In genomic region chr11:33915521-33915920, GRCh38 we compare ENCODE assay signal across 34 cellular contexts. TPM values are rescaled to one million over a fixed set of nuclear protein-coding genes. Genes with fewer than 3 reads are reported as not detected.
"Had no signal": no experiment of that assay in that cellular context is flagged by ENCODE, and none has a peak within 500 bp of the region (broad histone marks: within the 10 kb centered on the region; RNA-seq: fewer than 3 reads in every experiment).

No MANE protein-coding gene starts in this region.

- H3K27ac Mint-ChIP-seq: activated B cell treated with CpG ODN at 0.5 μM for 24 hours; activated CD4-positive, alpha-beta memory T cell treated with anti-CD3 and anti-CD28 coated beads, Interleukin-2, amount 10 ng/mL, durations not matched to agents 7 days and 5 days; activated CD4-positive, alpha-beta T cell treated with anti-CD3 and anti-CD28 coated beads for 36 hours; activated CD4-positive, alpha-beta T cell treated with anti-CD3 and anti-CD28 coated beads, Interleukin-2, amount 10 ng/mL, durations not matched to agents 7 days and 5 days; activated naive CD4-positive, alpha-beta T cell treated with anti-CD3 and anti-CD28 coated beads, Interleukin-2, amount 10 ng/mL, durations not matched to agents 7 days and 5 days; activated naive CD4-positive, alpha-beta T cell treated with anti-CD3 and anti-CD28 coated beads, Interleukin-2, amount 50 U/mL, for 72 hours; activated naive CD8-positive, alpha-beta T cell treated with anti-CD3 and anti-CD28 coated beads, Interleukin-2, amount 10 ng/mL, durations not matched to agents 7 days and 5 days; activated T-cell treated with anti-CD3 and anti-CD28 coated beads, Interleukin-2, amount 50 U/mL, for 24 hours; activated T-cell treated with anti-CD3 and anti-CD28 coated beads, Interleukin-2, amount 50 U/mL, for 72 hours; T-helper 17 cell; T-helper 2 cell treated with Interferon-gamma antibody and Interleukin-4, amounts not matched to agents 5 μg/mL and 100 μg/mL, for 36 hours had no signal

- H3K36me3 Mint-ChIP-seq: activated naive CD4-positive, alpha-beta T cell treated with anti-CD3 and anti-CD28 coated beads, Interleukin-2, amount 10 ng/mL, durations not matched to agents 7 days and 5 days; brain had no signal

- H3K36me3 ChIP-seq: ascending aorta, breast epithelium, cardiac muscle cell, gastrocnemius medialis, heart left ventricle, WERI-Rb-1 had no signal

- H3K4me1 Mint-ChIP-seq: activated CD4-positive, alpha-beta memory T cell treated with anti-CD3 and anti-CD28 coated beads, Interleukin-2, amount 10 ng/mL, durations not matched to agents 7 days and 5 days; activated CD4-positive, alpha-beta T cell treated with anti-CD3 and anti-CD28 coated beads for 36 hours; activated CD4-positive, alpha-beta T cell treated with anti-CD3 and anti-CD28 coated beads, Interleukin-2, amount 10 ng/mL, durations not matched to agents 7 days and 5 days; activated naive CD4-positive, alpha-beta T cell treated with anti-CD3 and anti-CD28 coated beads, Interleukin-2, amount 10 ng/mL, durations not matched to agents 7 days and 5 days; activated naive CD8-positive, alpha-beta T cell treated with anti-CD3 and anti-CD28 coated beads, Interleukin-2, amount 10 ng/mL, durations not matched to agents 7 days and 5 days; T-helper 17 cell had no signal

- H3K27ac ChIP-seq: ascending aorta, breast epithelium, cardiac muscle cell, coronary artery, gastrocnemius medialis, heart left ventricle, WERI-Rb-1 had no signal

- H3K9me3 ChIP-seq: breast epithelium, gastrocnemius medialis had no signal

- H3K27me3 ChIP-seq: ascending aorta, breast epithelium, cardiac muscle cell, gastrocnemius medialis, heart left ventricle had no signal

- H3K4me3 ChIP-seq: ascending aorta, breast epithelium, cardiac muscle cell, coronary artery, gastrocnemius medialis, heart left ventricle had no signal

- H3K4me3 Mint-ChIP-seq: activated B cell treated with CpG ODN at 0.5 μM for 24 hours; activated CD4-positive, alpha-beta memory T cell treated with anti-CD3 and anti-CD28 coated beads, Interleukin-2, amount 10 ng/mL, durations not matched to agents 7 days and 5 days; activated CD4-positive, alpha-beta T cell treated with anti-CD3 and anti-CD28 coated beads for 36 hours; activated CD4-positive, alpha-beta T cell treated with anti-CD3 and anti-CD28 coated beads, Interleukin-2, amount 10 ng/mL, durations not matched to agents 7 days and 5 days; activated naive CD4-positive, alpha-beta T cell treated with anti-CD3 and anti-CD28 coated beads, Interleukin-2, amount 10 ng/mL, durations not matched to agents 7 days and 5 days; activated naive CD8-positive, alpha-beta T cell treated with anti-CD3 and anti-CD28 coated beads, Interleukin-2, amount 10 ng/mL, durations not matched to agents 7 days and 5 days; activated T-cell treated with anti-CD3 and anti-CD28 coated beads, Interleukin-2, amount 50 U/mL, for 24 hours; activated T-cell treated with anti-CD3 and anti-CD28 coated beads, Interleukin-2, amount 50 U/mL, for 72 hours; brain; T-helper 17 cell; T-helper 2 cell treated with Interferon-gamma antibody and Interleukin-4, amounts not matched to agents 5 μg/mL and 100 μg/mL, for 36 hours had no signal

- ATAC-seq: activated CD4-positive, alpha-beta T cell treated with anti-CD3 and anti-CD28 coated beads for 36 hours; activated naive CD4-positive, alpha-beta T cell treated with anti-CD3 and anti-CD28 coated beads, Interleukin-2, amount 50 U/mL, for 72 hours; activated T-cell treated with anti-CD3 and anti-CD28 coated beads, Interleukin-2, amount 50 U/mL, for 72 hours; esophagus mucosa; gastrocnemius medialis; heart left ventricle; T-helper 17 cell had no signal

- DNase-seq: activated B cell treated with CpG ODN at 0.5 μM for 24 hours; activated CD4-positive, alpha-beta memory T cell treated with anti-CD3 and anti-CD28 coated beads, Interleukin-2, amount 10 ng/mL, durations not matched to agents 7 days and 5 days; activated CD4-positive, alpha-beta T cell treated with anti-CD3 and anti-CD28 coated beads for 36 hours; activated CD4-positive, alpha-beta T cell treated with anti-CD3 and anti-CD28 coated beads, Interleukin-2, amount 10 ng/mL, durations not matched to agents 7 days and 5 days; activated CD4-positive, alpha-beta T cell treated with anti-CD3 and anti-CD28 coated beads, Interleukin-2, amount 50 U/mL, for 4 hours; activated CD4-positive, CD25-positive, alpha-beta regulatory T cell treated with anti-CD3 and anti-CD28 coated beads, Interleukin-2, amount 50 U/mL, for 72 hours; activated CD8-positive, alpha-beta memory T cell treated with anti-CD3 and anti-CD28 coated beads, Interleukin-2, amount 50 U/mL, for 48 hours; activated gamma-delta T cell; activated naive CD4-positive, alpha-beta T cell; activated naive CD4-positive, alpha-beta T cell treated with anti-CD3 and anti-CD28 coated beads, Interleukin-2, amount 10 ng/mL, durations not matched to agents 7 days and 5 days; activated naive CD8-positive, alpha-beta T cell treated with anti-CD3 and anti-CD28 coated beads, Interleukin-2, amount 10 ng/mL, durations not matched to agents 7 days and 5 days; activated T-cell treated with anti-CD3 and anti-CD28 coated beads for 4 hours; activated T-cell treated with anti-CD3 and anti-CD28 coated beads, Interleukin-2, amount 50 U/mL, for 24 hours; activated T-cell treated with anti-CD3 and anti-CD28 coated beads, Interleukin-2, amount 50 U/mL, for 72 hours; central memory CD4-positive, alpha-beta T cell; cerebellar nuclear complex; dermis blood vessel endothelial cell; effector CD4-positive, alpha-beta T cell; foreskin fibroblast; gastrocnemius medialis; glutamatergic neuron; heart left ventricle; T-helper 1 cell; T-helper 17 cell; T1000; WERI-Rb-1 had no signal

- H3K4me1 ChIP-seq: ascending aorta, breast epithelium had no signal

- H3K9me3 Mint-ChIP-seq: T-helper 2 cell treated with Interferon-gamma antibody and Interleukin-4, amounts not matched to agents 5 μg/mL and 100 μg/mL, for 36 hours had no signal

RNA-seq across cellular contexts. Expression of gene LMO2, which starts 23.6 kb away (rescaled TPM):
- total RNA-seq: activated CD4-positive, alpha-beta memory T cell treated with anti-CD3 and anti-CD28 coated beads, Interleukin-2, amount 10 ng/mL, durations not matched to agents 7 days and 5 days; activated CD4-positive, alpha-beta T cell treated with anti-CD3 and anti-CD28 coated beads for 36 hours; activated CD4-positive, alpha-beta T cell treated with anti-CD3 and anti-CD28 coated beads, Interleukin-2, amount 10 ng/mL, durations not matched to agents 7 days and 5 days; activated naive CD4-positive, alpha-beta T cell treated with anti-CD3 and anti-CD28 coated beads, Interleukin-2, amount 50 U/mL, for 72 hours; activated T-cell treated with anti-CD3 and anti-CD28 coated beads, Interleukin-2, amount 50 U/mL, for 72 hours had no signal
